In genomic region chr18:48940854-48941531, GRCh38 we compare ENCODE assay signal across 8 cellular contexts. TPM values are rescaled to one million over a fixed set of nuclear protein-coding genes. Genes with fewer than 3 reads are reported as not detected.
DNase-seq lines count a peak whose midpoint lies in the region; ATAC-seq, FAIRE-seq and TF ChIP-seq lines count a peak whose summit lies in the region.

No MANE protein-coding gene starts in this region.

- WGBS in pancreas, 2 donors = 62 to 74% methylated on average over 12 of the region's 12 CpGs

- H3K36me3 ChIP-seq in colonic mucosa (no peaks in the 10 kb centered on the region), pancreas (no peaks in the 10 kb centered on the region)

- H3K4me1 ChIP-seq in colonic mucosa (peaks cover 45% of the 10 kb centered on the region), pancreas (peaks cover 23 to 70% (median 51%) of the 10 kb centered on the region in 3 donors)

- TF ChIP-seq CTCF in colonic mucosa (IDR thresholded peaks at IDR 0.05) (no peak), pancreas (IDR thresholded peaks at IDR 0.05) (no peak)

- FAIRE-seq in GM12892 (lab: Jason Lieb, UNC) (peak; percentile 78), pancreas (lab: Jason Lieb, UNC) (no peak)

- H3K9ac ChIP-seq in colonic mucosa (ENCODE audit: low read depth in 2 of 2, low read length in 2 of 2) = peak overlapping the region in 1 of 2 donors; percentile 8

- intact Hi-C loops in colonic mucosa (cut with DNase I) = no loop called here
- intact Hi-C loops in pancreas (cut with DNase I) = no loop called here

- H3K27me3 ChIP-seq in colonic mucosa (no peaks in the 10 kb centered on the region), pancreas (no peaks in the 10 kb centered on the region)

- H3K4me3 ChIP-seq in colonic mucosa (no peak overlapping the region), pancreas (peak overlapping the region in 1 of 4 donors; percentile 4)

- peak; percentile 52 for ATAC-seq in HG02938 (IDR thresholded peaks at IDR 0.05; ENCODE audit: unreplicated experiment)
- no peak for ATAC-seq in pancreas

- no peaks in the 10 kb centered on the region for H3K9me3 ChIP-seq in colonic mucosa
- no peaks in the 10 kb centered on the region for H3K9me3 ChIP-seq in pancreas

- H3K27ac ChIP-seq in colonic mucosa (peak overlapping the region; percentile 33), pancreas (peak overlapping the region in 3 of 4 donors; percentile 34 to 99 (median 60))

- TF ChIP-seq POLR2A in GM12892 (IDR thresholded peaks at IDR 0.05; ENCODE audit: low read depth, low read length) = no peak

- DNase-seq in GM12892 (ENCODE audit: insufficient read length) = peak; percentile 68
- DNase-seq in activated CD4-positive, CD25-positive, alpha-beta regulatory T cell (lab: John Stamatoyannopoulos, UW) = peak; percentile 11 to 78 (median 48)
- no peak for DNase-seq in colonic mucosa
- peak in 1 of 6 donors; percentile 23 for DNase-seq in pancreas
- DNase-seq in AG20443 (ENCODE audit: low spot score) = no peak
- DNase-seq in NCI-H226 = no peak
- no peak for DNase-seq in ureter (ENCODE audit: low spot score)

RNA-seq across cellular contexts. Expression of gene SMAD7, which starts 9.8 kb away (rescaled TPM):
- 13.8 TPM for polyA plus RNA-seq in GM12892 (2012; ENCODE audit: missing spikeins)
- 10 to 100 TPM; 21.2 to 21.6 TPM for total RNA-seq in colonic mucosa
- 10 to 100 TPM in 2 of 6 donors, 1 to 10 TPM in 4; 5.3 to 22.4 (median 6.8) TPM for total RNA-seq in pancreas
- 1 to 10 TPM; 4.2 to 8.2 TPM for polyA plus RNA-seq in pancreas
- 23.2 TPM for total RNA-seq in ureter

Comparison
In these comparisons a context has a peak if more than half of its experiments do, and no peak if none do; other contexts are left out.
1. DNase-seq: peak in GM12892 (single experiment) and activated CD4-positive, CD25-positive, alpha-beta regulatory T cell (4 of 4); none in colonic mucosa (single experiment), AG20443 (single experiment), NCI-H226 (single experiment) and ureter (single experiment).